In the genomic region with DNA sequence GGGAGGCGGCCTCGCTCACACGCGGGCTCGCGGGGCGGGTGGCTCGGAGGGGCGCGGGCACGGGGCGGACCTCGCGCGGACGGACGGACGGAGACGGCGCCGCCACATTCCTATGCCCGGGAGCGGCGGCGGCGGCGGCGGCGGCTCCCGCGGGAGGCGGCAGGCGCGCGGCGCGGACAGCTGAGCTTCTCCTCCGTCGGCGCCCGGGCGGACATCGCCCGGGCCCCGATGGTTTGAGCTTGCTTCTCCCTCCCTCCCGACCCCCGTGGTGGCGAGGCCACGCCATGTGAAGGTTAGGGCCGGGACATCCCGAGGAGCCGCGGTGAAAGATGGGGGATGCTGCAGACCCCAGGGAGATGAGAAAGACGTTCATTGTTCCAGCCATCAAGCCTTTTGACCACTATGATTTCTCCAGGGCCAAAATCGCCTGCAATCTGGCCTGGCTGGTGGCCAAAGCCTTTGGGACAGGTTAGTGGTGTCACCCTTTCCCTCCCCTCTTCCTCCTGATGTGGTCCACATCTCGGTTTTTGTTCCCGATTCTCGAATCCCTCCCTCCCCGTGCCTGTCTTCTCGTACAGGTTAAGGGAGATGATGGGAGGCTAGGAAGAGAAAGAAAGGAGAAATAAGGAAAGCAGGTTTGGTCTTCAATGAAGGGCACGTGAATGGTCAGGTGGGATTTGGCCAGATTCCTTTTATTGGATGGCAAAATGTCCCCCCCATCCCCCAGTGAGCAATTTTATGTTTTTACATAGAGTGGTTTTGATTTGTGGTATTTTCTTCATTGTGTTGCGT, we compare ENCODE assay signal across 8 cellular contexts. TPM values are rescaled to one million over a fixed set of nuclear protein-coding genes. Genes with fewer than 3 reads are reported as not detected.
A peak's percentile ranks its signal among the peaks of the same experiment; 100 is the strongest.
DNase-seq lines count a peak whose midpoint lies in the region; ATAC-seq and TF ChIP-seq lines count a peak whose summit lies in the region.

No MANE protein-coding gene starts in this region.

- peak overlapping the region; percentile 65 to 68 for H3K4me3 ChIP-seq in neutrophil (ENCODE audit: low read depth in 1 of 2, low read length in 1 of 2)

- CTCF ChIA-PET in activated CD4-positive, alpha-beta memory T cell treated with anti-CD3 and anti-CD28 coated beads, Interleukin-2, amount 10 ng/mL, durations not matched to agents 7 days and 5 days (lab: Charles Lee) = interaction anchor here (1.0 kb wide), 1 partner anchor 117 kb away, joined by 5 read pairs; no protein-coding TSS in a partner anchor

- peaks cover 100% of the 10 kb centered on the region for H3K27me3 ChIP-seq in neutrophil

- H3K27ac Mint-ChIP-seq in activated CD4-positive, alpha-beta memory T cell treated with anti-CD3 and anti-CD28 coated beads, Interleukin-2, amount 10 ng/mL, durations not matched to agents 7 days and 5 days = no peak overlapping the region

- TF ChIP-seq CTCF in neutrophil (IDR thresholded peaks at IDR 0.05) = no peak

- DNase-seq in AG08395 (ENCODE audit: low spot score) (peak; percentile 5), globus pallidus (ENCODE audit: low spot score) (peak; percentile 43), cerebellar nuclear complex (lab: John Stamatoyannopoulos, UW) (no peak), middle frontal gyrus (ENCODE audit: extremely low spot score, low spot score) (no peak)
- no peak for DNase-seq in activated CD4-positive, alpha-beta memory T cell treated with anti-CD3 and anti-CD28 coated beads, Interleukin-2, amount 10 ng/mL, durations not matched to agents 7 days and 5 days

- no peaks in the 10 kb centered on the region for H3K9me3 Mint-ChIP-seq in activated CD4-positive, alpha-beta memory T cell treated with anti-CD3 and anti-CD28 coated beads, Interleukin-2, amount 10 ng/mL, durations not matched to agents 7 days and 5 days

- H3K36me3 ChIP-seq in neutrophil = no peaks in the 10 kb centered on the region

- POLR2A ChIA-PET in activated CD4-positive, alpha-beta memory T cell treated with anti-CD3 and anti-CD28 coated beads, Interleukin-2, amount 10 ng/mL, durations not matched to agents 7 days and 5 days (lab: Charles Lee) = no interaction called here

- no peaks in the 10 kb centered on the region for H3K9me3 ChIP-seq in neutrophil

- peaks cover 29% of the 10 kb centered on the region for H3K4me1 Mint-ChIP-seq in activated CD4-positive, alpha-beta memory T cell treated with anti-CD3 and anti-CD28 coated beads, Interleukin-2, amount 10 ng/mL, durations not matched to agents 7 days and 5 days

- H3K27ac ChIP-seq in neutrophil = no peak overlapping the region

- no peaks in the 10 kb centered on the region for H3K36me3 Mint-ChIP-seq in activated CD4-positive, alpha-beta memory T cell treated with anti-CD3 and anti-CD28 coated beads, Interleukin-2, amount 10 ng/mL, durations not matched to agents 7 days and 5 days (ENCODE audit: low read depth)

- ATAC-seq in GM18868 (IDR thresholded peaks at IDR 0.05; ENCODE audit: unreplicated experiment) = peak; percentile 51
- peak; percentile 10 for ATAC-seq in HG03196 (IDR thresholded peaks at IDR 0.05; ENCODE audit: unreplicated experiment)

- H3K27me3 Mint-ChIP-seq in activated CD4-positive, alpha-beta memory T cell treated with anti-CD3 and anti-CD28 coated beads, Interleukin-2, amount 10 ng/mL, durations not matched to agents 7 days and 5 days = peaks cover 40% of the 10 kb centered on the region

- peak overlapping the region; percentile 90 for H3K4me3 Mint-ChIP-seq in activated CD4-positive, alpha-beta memory T cell treated with anti-CD3 and anti-CD28 coated beads, Interleukin-2, amount 10 ng/mL, durations not matched to agents 7 days and 5 days

- peaks cover 11 to 21% of the 10 kb centered on the region in 2 experiments for H3K4me1 ChIP-seq in neutrophil (ENCODE audit: control insufficient read depth in 1 of 2, insufficient read depth in 1 of 2, low read depth in 1 of 2, low read length in 1 of 2)

RNA-seq across cellular contexts. Expression of a gene that starts 1.0 kb away (rescaled TPM):
- under 1 TPM; 0.65 to 0.78 TPM for total RNA-seq in activated CD4-positive, alpha-beta memory T cell treated with anti-CD3 and anti-CD28 coated beads, Interleukin-2, amount 10 ng/mL, durations not matched to agents 7 days and 5 days

Comparison
In these comparisons a context has a peak if more than half of its experiments do, and no peak if none do; other contexts are left out.
1. DNase-seq: peak in AG08395 (single experiment) and globus pallidus (single experiment); none in activated CD4-positive, alpha-beta memory T cell treated with anti-CD3 and anti-CD28 coated beads, Interleukin-2, amount 10 ng/mL, durations not matched to agents 7 days and 5 days (single experiment), cerebellar nuclear complex (0 of 2) and middle frontal gyrus (single experiment).